ENCODE assay signal across 8 cellular contexts in genomic region chr13:77328819-77329132, GRCh38. TPM values are rescaled to one million over a fixed set of nuclear protein-coding genes. Genes with fewer than 3 reads are reported as not detected.
DNase-seq lines count a peak whose midpoint lies in the region; ATAC-seq and TF ChIP-seq lines count a peak whose summit lies in the region.

No MANE protein-coding gene starts in this region.

- WGBS in gastroesophageal sphincter (ENCODE audit: low coverage in 1 of 2), 2 donors = 0 to 4% methylated on average over 1 to 4 of the region's 4 CpGs

- no peak for TF ChIP-seq POLR2A in gastroesophageal sphincter (IDR thresholded peaks at IDR 0.05)

- no peaks in the 10 kb centered on the region for H3K9me3 Mint-ChIP-seq in stimulated activated naive CD8-positive, alpha-beta T cell treated with anti-CD3 and anti-CD28 coated beads, Interleukin-15, Interleukin-2, amounts not matched to agents 100 ng/mL and 50 ng/mL, for 24 hours

- TF ChIP-seq EP300 in gastroesophageal sphincter (IDR thresholded peaks at IDR 0.05) = no peak

- peak overlapping the region; percentile 97 for H3K4me3 Mint-ChIP-seq in stimulated activated naive CD8-positive, alpha-beta T cell treated with anti-CD3 and anti-CD28 coated beads, Interleukin-15, Interleukin-2, amounts not matched to agents 100 ng/mL and 50 ng/mL, for 24 hours

- ATAC-seq in GM18858 (IDR thresholded peaks at IDR 0.05; ENCODE audit: unreplicated experiment) (peak; percentile 7), HG02588 (IDR thresholded peaks at IDR 0.05; ENCODE audit: unreplicated experiment) (peak; percentile 4), gastroesophageal sphincter (no peak)

- peaks cover 52% of the 10 kb centered on the region for H3K4me1 Mint-ChIP-seq in stimulated activated naive CD8-positive, alpha-beta T cell treated with anti-CD3 and anti-CD28 coated beads, Interleukin-15, Interleukin-2, amounts not matched to agents 100 ng/mL and 50 ng/mL, for 24 hours (ENCODE audit: low read depth)

- peak overlapping the region; percentile 98 for H3K27ac Mint-ChIP-seq in stimulated activated naive CD8-positive, alpha-beta T cell treated with anti-CD3 and anti-CD28 coated beads, Interleukin-15, Interleukin-2, amounts not matched to agents 100 ng/mL and 50 ng/mL, for 24 hours

- no peaks in the 10 kb centered on the region for H3K27me3 ChIP-seq in SJCRH30
- no peaks in the 10 kb centered on the region for H3K27me3 ChIP-seq in gastroesophageal sphincter

- no peaks in the 10 kb centered on the region for H3K27me3 Mint-ChIP-seq in stimulated activated naive CD8-positive, alpha-beta T cell treated with anti-CD3 and anti-CD28 coated beads, Interleukin-15, Interleukin-2, amounts not matched to agents 100 ng/mL and 50 ng/mL, for 24 hours

- no peak for TF ChIP-seq CTCF in gastroesophageal sphincter (IDR thresholded peaks at IDR 0.05)

- H3K36me3 ChIP-seq in SJCRH30 (no peaks in the 10 kb centered on the region), gastroesophageal sphincter (no peaks in the 10 kb centered on the region)

- H3K4me1 ChIP-seq in SJCRH30 (no peaks in the 10 kb centered on the region), gastroesophageal sphincter (peaks cover 0 to 43% (median 3%) of the 10 kb centered on the region in 3 donors)

- H3K4me3 ChIP-seq in SJCRH30 (peak overlapping the region; percentile 68), gastroesophageal sphincter (peak overlapping the region; percentile 54 to 84)

- DNase-seq in SJCRH30 = no peak
- DNase-seq in kidney tubule cell (ENCODE audit: low spot score) = no peak
- DNase-seq in HuH-7.5 (ENCODE audit: low spot score) = no peak
- no peak for DNase-seq in NCI-H69 (lab: John Stamatoyannopoulos, UW)

- H3K27ac ChIP-seq in SJCRH30 = no peak overlapping the region; the same call in 1 of the 2 replicates
- peak overlapping the region in 3 of 4 donors; percentile 84 to 88 (median 86) for H3K27ac ChIP-seq in gastroesophageal sphincter

- no peaks in the 10 kb centered on the region for H3K9me3 ChIP-seq in SJCRH30 (replicated peaks)
- H3K9me3 ChIP-seq in gastroesophageal sphincter = no peaks in the 10 kb centered on the region

- peaks cover 9% of the 10 kb centered on the region for H3K36me3 Mint-ChIP-seq in stimulated activated naive CD8-positive, alpha-beta T cell treated with anti-CD3 and anti-CD28 coated beads, Interleukin-15, Interleukin-2, amounts not matched to agents 100 ng/mL and 50 ng/mL, for 24 hours (ENCODE audit: low read depth)

RNA-seq across cellular contexts. Expression of gene MYCBP2, which starts 1.9 kb away (rescaled TPM):
- 45.2 and 49.8 TPM in 2 replicates for total RNA-seq in SJCRH30 (2014; rRNA removed; shearing (Covaris generic))
- 100 to 1,000 TPM; 116 to 148 (median 119) TPM for total RNA-seq in gastroesophageal sphincter
